In genomic region chr11:61111786-61112517, GRCh38 we compare ENCODE assay signal across 13 cellular contexts. TPM values are rescaled to one million over a fixed set of nuclear protein-coding genes. Genes with fewer than 3 reads are reported as not detected.
A peak's percentile ranks its signal among the peaks of the same experiment; 100 is the strongest.
DNase-seq lines count a peak whose midpoint lies in the region; ATAC-seq and TF ChIP-seq lines count a peak whose summit lies in the region.
"Had no signal": no experiment of that assay in that cellular context is flagged by ENCODE, and none has a peak within 500 bp of the region (broad histone marks: within the 10 kb centered on the region; RNA-seq: fewer than 3 reads in every experiment).

No MANE protein-coding gene starts in this region.

- H3K4me2 ChIP-seq in Loucy (ENCODE audit: low read depth, low read length, poor library complexity, severe bottlenecking) (peak overlapping the region; percentile 9), smooth muscle cell (no peak overlapping the region)

- H3K4me3 ChIP-seq in Loucy (ENCODE audit: low read length, poor library complexity, severe bottlenecking): no peak overlapping the region
- H3K4me3 ChIP-seq in smooth muscle cell: no peak overlapping the region
- H3K4me3 ChIP-seq: esophagus muscularis mucosa had no signal

- peak overlapping the region; percentile 99 for H3K27ac Mint-ChIP-seq in activated CD8-positive, alpha-beta T cell treated with anti-CD3 and anti-CD28 coated beads, Interleukin-2, amount 10 ng/mL, durations not matched to agents 7 days and 5 days

- H3K9me3 ChIP-seq in Loucy (ENCODE audit: insufficient read depth, low read depth, low read length): no peaks in the 10 kb centered on the region
- no peaks in the 10 kb centered on the region for H3K9me3 ChIP-seq in smooth muscle cell (replicated peaks; ENCODE audit: low read depth)
- H3K9me3 ChIP-seq: esophagus muscularis mucosa had no signal

- TF ChIP-seq CTCF in Loucy (conservative IDR thresholded peaks at IDR 0.05; ENCODE audit: low read length) (no peak), smooth muscle cell (IDR thresholded peaks at IDR 0.05; ENCODE audit: borderline replicate concordance, insufficient read depth, poor library complexity, severe bottlenecking) (no peak)

- H3K9me3 Mint-ChIP-seq in activated CD8-positive, alpha-beta T cell treated with anti-CD3 and anti-CD28 coated beads, Interleukin-2, amount 10 ng/mL, durations not matched to agents 7 days and 5 days (ENCODE audit: insufficient read depth): no peaks in the 10 kb centered on the region

- H3K27ac ChIP-seq in smooth muscle cell (ENCODE audit: low read depth): no peak overlapping the region
- H3K27ac ChIP-seq: esophagus muscularis mucosa had no signal

- ATAC-seq in activated CD8-positive, alpha-beta T cell treated with anti-CD3 and anti-CD28 coated beads, Interleukin-2, amount 10 ng/mL, durations not matched to agents 7 days and 5 days: peak; percentile 92
- ATAC-seq in GM21528 (IDR thresholded peaks at IDR 0.05; ENCODE audit: low FRiP score, unreplicated experiment): no peak

- H3K27me3 Mint-ChIP-seq in activated CD8-positive, alpha-beta T cell treated with anti-CD3 and anti-CD28 coated beads, Interleukin-2, amount 10 ng/mL, durations not matched to agents 7 days and 5 days (ENCODE audit: low read depth): no peaks in the 10 kb centered on the region

- peak overlapping the region; percentile 77 for H3K4me3 Mint-ChIP-seq in activated CD8-positive, alpha-beta T cell treated with anti-CD3 and anti-CD28 coated beads, Interleukin-2, amount 10 ng/mL, durations not matched to agents 7 days and 5 days

- no peaks in the 10 kb centered on the region for H3K9me2 ChIP-seq in Loucy (replicated peaks; ENCODE audit: low read depth, low read length)

- H4K20me1 ChIP-seq in Loucy (ENCODE audit: insufficient read depth, low read length, poor library complexity, severe bottlenecking): no peaks in the 10 kb centered on the region
- H4K20me1 ChIP-seq in smooth muscle cell (ENCODE audit: low read depth): no peaks in the 10 kb centered on the region

- H3K36me3 ChIP-seq in Loucy (ENCODE audit: insufficient read depth, low read length): no peaks in the 10 kb centered on the region
- H3K36me3 ChIP-seq in smooth muscle cell (ENCODE audit: low read depth): no peaks in the 10 kb centered on the region
- H3K36me3 ChIP-seq: esophagus muscularis mucosa had no signal

- peak; percentile 86 for DNase-seq in activated CD8-positive, alpha-beta T cell treated with anti-CD3 and anti-CD28 coated beads, Interleukin-2, amount 10 ng/mL, durations not matched to agents 7 days and 5 days
- peak; percentile 78 for DNase-seq in central memory CD4-positive, alpha-beta T cell
- DNase-seq in stimulated activated CD8-positive, alpha-beta memory T cell treated with anti-CD3 and anti-CD28 coated beads, Interleukin-4, amount 100 ng/mL, for 48 hours: peak; percentile 71
- DNase-seq in HK-2 (ENCODE audit: unreplicated experiment) (no peak), NCI-H510A treated with DMSO at 0.1 percent for 48 hours (lab: John Stamatoyannopoulos, UW) (no peak), smooth muscle cell (lab: John Stamatoyannopoulos, UW; ENCODE audit: unreplicated experiment) (no peak)
- DNase-seq: NCI-H1105 treated with DMSO at 0.1 percent for 48 hours, NCI-H774, SHP77 treated with DMSO at 0.1 percent for 48 hours had no signal

- POLR2A ChIA-PET in activated CD8-positive, alpha-beta T cell treated with anti-CD3 and anti-CD28 coated beads, Interleukin-2, amount 10 ng/mL, durations not matched to agents 7 days and 5 days (lab: Charles Lee): interaction anchor here (0.6 to 2.4 kb wide), 17 partner anchors 9 to 200 kb away, joined by 3 to 13 read pairs (median 4); partner anchors contain the start of genes CD5 and TMEM109

- peak overlapping the region; percentile 47; the same call in 1 of the 2 replicates for H2AFZ ChIP-seq in Loucy (ENCODE audit: low read length)
- H2AFZ ChIP-seq in smooth muscle cell (ENCODE audit: low read depth): no peak overlapping the region

- H3K27me3 ChIP-seq in Loucy (ENCODE audit: insufficient read depth, low read length, poor library complexity, severe bottlenecking): no peaks in the 10 kb centered on the region
- no peaks in the 10 kb centered on the region for H3K27me3 ChIP-seq in smooth muscle cell (ENCODE audit: low read depth)
- H3K27me3 ChIP-seq: esophagus muscularis mucosa had no signal

- H3K4me1 Mint-ChIP-seq in activated CD8-positive, alpha-beta T cell treated with anti-CD3 and anti-CD28 coated beads, Interleukin-2, amount 10 ng/mL, durations not matched to agents 7 days and 5 days (ENCODE audit: low read depth): peaks cover 99% of the 10 kb centered on the region

- H3K79me2 ChIP-seq in Loucy (ENCODE audit: insufficient read depth, low read length) (no peaks in the 10 kb centered on the region), smooth muscle cell (ENCODE audit: low read depth) (no peaks in the 10 kb centered on the region)

- H3K36me3 Mint-ChIP-seq in activated CD8-positive, alpha-beta T cell treated with anti-CD3 and anti-CD28 coated beads, Interleukin-2, amount 10 ng/mL, durations not matched to agents 7 days and 5 days (ENCODE audit: low read depth): peaks cover 94% of the 10 kb centered on the region

- CTCF ChIA-PET in activated CD8-positive, alpha-beta T cell treated with anti-CD3 and anti-CD28 coated beads, Interleukin-2, amount 10 ng/mL, durations not matched to agents 7 days and 5 days (lab: Charles Lee): interaction anchor here (0.6 to 5.5 kb wide), 18 partner anchors 9 to 224 kb away, joined by 3 to 52 read pairs (median 4); partner anchors contain the start of gene CD5

- no peaks in the 10 kb centered on the region for H3F3A ChIP-seq in Loucy (ENCODE audit: low read depth)
- H3F3A ChIP-seq in smooth muscle cell (ENCODE audit: low read depth): no peaks in the 10 kb centered on the region

- H3K4me1 ChIP-seq in Loucy (ENCODE audit: insufficient read depth, low read length, poor library complexity, severe bottlenecking): peaks cover 9% of the 10 kb centered on the region
- no peaks in the 10 kb centered on the region for H3K4me1 ChIP-seq in smooth muscle cell (ENCODE audit: low read depth)
- H3K4me1 ChIP-seq: esophagus muscularis mucosa had no signal

- WGBS in smooth muscle cell (ENCODE audit: low lambda C conversion rate): 91% methylated on average over 11 of the region's 11 CpGs

- no peak overlapping the region for H3K9ac ChIP-seq in Loucy (ENCODE audit: low read depth, low read length, poor library complexity, severe bottlenecking)
- H3K9ac ChIP-seq in smooth muscle cell (ENCODE audit: low read depth): no peak overlapping the region

RNA-seq across cellular contexts. Expression of gene CD5, which starts 9.7 kb away (rescaled TPM):
- total RNA-seq in activated CD8-positive, alpha-beta T cell treated with anti-CD3 and anti-CD28 coated beads, Interleukin-2, amount 10 ng/mL, durations not matched to agents 7 days and 5 days: 100 to 1,000 TPM; 252 to 274 TPM
- total RNA-seq in smooth muscle cell: not detected in 2 replicates
- polyA plus RNA-seq in smooth muscle cell: 0.10 and 0.72 TPM in 2 replicates
- total RNA-seq: cardiac septum had no signal

RNA-seq across cellular contexts. Expression of gene VPS37C, which starts 49.3 kb away (rescaled TPM):
- total RNA-seq in activated CD8-positive, alpha-beta T cell treated with anti-CD3 and anti-CD28 coated beads, Interleukin-2, amount 10 ng/mL, durations not matched to agents 7 days and 5 days: 1 to 10 TPM; 3.4 to 3.8 TPM
- 8.8 and 13.6 TPM in 2 replicates for total RNA-seq in smooth muscle cell
- polyA plus RNA-seq in smooth muscle cell: 15.4 and 22.4 TPM in 2 replicates

Comparison
In these comparisons a context has a peak if more than half of its experiments do, and no peak if none do; other contexts are left out.
1. DNase-seq: peak in activated CD8-positive, alpha-beta T cell treated with anti-CD3 and anti-CD28 coated beads, Interleukin-2, amount 10 ng/mL, durations not matched to agents 7 days and 5 days (single experiment), central memory CD4-positive, alpha-beta T cell (single experiment) and stimulated activated CD8-positive, alpha-beta memory T cell treated with anti-CD3 and anti-CD28 coated beads, Interleukin-4, amount 100 ng/mL, for 48 hours (single experiment); none in HK-2 (single experiment), NCI-H510A treated with DMSO at 0.1 percent for 48 hours (single experiment) and smooth muscle cell (single experiment).
2. RNA of gene CD5, which starts 9.7 kb away (total RNA-seq): 252 to 274 TPM in activated CD8-positive, alpha-beta T cell treated with anti-CD3 and anti-CD28 coated beads, Interleukin-2, amount 10 ng/mL, durations not matched to agents 7 days and 5 days; not detected in smooth muscle cell; every median in the first group is over 100 times any median in the second.